ENCODE assay signal across 16 cellular contexts in genomic region chrX:42951747-42952146, GRCh38.
DNase-seq lines count a peak whose midpoint lies in the region; ATAC-seq, FAIRE-seq and TF ChIP-seq lines count a peak whose summit lies in the region.
"Had no signal": no experiment of that assay in that cellular context is flagged by ENCODE, and none has a peak within 500 bp of the region (broad histone marks: within the 10 kb centered on the region; RNA-seq: fewer than 3 reads in every experiment).

No MANE protein-coding gene starts in this region.

- peak; percentile 68 for ATAC-seq in activated T-helper 17 cell treated with anti-CD3 and anti-CD28 coated beads, Interleukin-2, amount 50 U/mL, for 72 hours (replicated peaks)
- peak; percentile 33 to 46 for ATAC-seq in stimulated activated naive B cell treated with anti-CD40 and anti-IgM and Interleukin-4, amounts not matched to agents 10 μg/mL and 1 μg/mL and 100 μg/mL, for 72 hours (replicated peaks)
- ATAC-seq: GM12878, HCT116 had no signal

- no peak for TF ChIP-seq CTCF in breast epithelium (IDR thresholded peaks at IDR 0.05)

- no peaks in the 10 kb centered on the region for H3K36me3 ChIP-seq in CD4-positive, alpha-beta memory T cell (ENCODE audit: insufficient read depth, low read length)
- no peaks in the 10 kb centered on the region for H3K36me3 ChIP-seq in breast epithelium

- no peak for DNase-seq in CD4-positive, alpha-beta memory T cell
- DNase-seq in GM12892 (ENCODE audit: insufficient read length) (no peak), mucosa of gallbladder (ENCODE audit: low spot score) (no peak), breast epithelium (ENCODE audit: low spot score in 2 of 2) (no peak)
- no peak for DNase-seq in stimulated activated naive B cell treated with anti-CD40 and anti-IgM and Interleukin-4, amounts not matched to agents 10 μg/mL and 1 μg/mL and 100 μg/mL, for 72 hours
- no peak for DNase-seq in central memory CD4-positive, alpha-beta T cell
- DNase-seq: COR-L47, GM23248, IMR-90, NCI-H1417 treated with DMSO at 0.1 percent for 48 hours, NCI-H2029, NCI-H510A treated with DMSO at 0.1 percent for 48 hours, SHP77 treated with DMSO at 0.1 percent for 48 hours had no signal

- H3K9me3 ChIP-seq in CD4-positive, alpha-beta memory T cell (ENCODE audit: control insufficient read depth in 1 of 2, low read length in 2 of 2): no peaks in the 10 kb centered on the region
- no peaks in the 10 kb centered on the region for H3K9me3 ChIP-seq in breast epithelium

- H3K36me3 Mint-ChIP-seq in CD4-positive, alpha-beta memory T cell: peaks cover 4% of the 10 kb centered on the region in 2 donors
- no peaks in the 10 kb centered on the region for H3K36me3 Mint-ChIP-seq in activated T-helper 17 cell treated with anti-CD3 and anti-CD28 coated beads, Interleukin-2, amount 50 U/mL, for 72 hours (ENCODE audit: low read depth)
- peaks cover 10 to 19% of the 10 kb centered on the region in 2 donors for H3K36me3 Mint-ChIP-seq in stimulated activated naive B cell treated with anti-CD40 and anti-IgM and Interleukin-4, amounts not matched to agents 10 μg/mL and 1 μg/mL and 100 μg/mL, for 72 hours

- CTCF ChIA-PET in CD4-positive, alpha-beta memory T cell (lab: Charles Lee; ENCODE audit: partially characterized antibody): no interaction called here

- H3K4me3 Mint-ChIP-seq in CD4-positive, alpha-beta memory T cell: peak overlapping the region in 2 of 8 donors; percentile 10 to 60
- H3K4me3 Mint-ChIP-seq in activated T-helper 17 cell treated with anti-CD3 and anti-CD28 coated beads, Interleukin-2, amount 50 U/mL, for 72 hours: peak overlapping the region; percentile 28
- H3K4me3 Mint-ChIP-seq in stimulated activated naive B cell treated with anti-CD40 and anti-IgM and Interleukin-4, amounts not matched to agents 10 μg/mL and 1 μg/mL and 100 μg/mL, for 72 hours: no peak overlapping the region

- H3K9me3 Mint-ChIP-seq in CD4-positive, alpha-beta memory T cell: peaks cover 0 to 7% (median 1%) of the 10 kb centered on the region in 8 donors
- H3K9me3 Mint-ChIP-seq in activated T-helper 17 cell treated with anti-CD3 and anti-CD28 coated beads, Interleukin-2, amount 50 U/mL, for 72 hours: no peaks in the 10 kb centered on the region
- H3K9me3 Mint-ChIP-seq in stimulated activated naive B cell treated with anti-CD40 and anti-IgM and Interleukin-4, amounts not matched to agents 10 μg/mL and 1 μg/mL and 100 μg/mL, for 72 hours: peaks cover 0 to 3% of the 10 kb centered on the region in 2 donors

- no peak overlapping the region for H3K27ac ChIP-seq in CD4-positive, alpha-beta memory T cell (ENCODE audit: low read depth, low read length)
- H3K27ac ChIP-seq in breast epithelium: no peak overlapping the region
- H3K27ac ChIP-seq: GM23248 had no signal

- no peak overlapping the region for H3K4me3 ChIP-seq in CD4-positive, alpha-beta memory T cell (ENCODE audit: low read length in 2 of 2)
- H3K4me3 ChIP-seq in breast epithelium: no peak overlapping the region
- H3K4me3 ChIP-seq: GM12878, GM23248 had no signal

- peaks cover 35 to 70% (median 53%) of the 10 kb centered on the region in 4 donors for H3K4me1 Mint-ChIP-seq in CD4-positive, alpha-beta memory T cell
- H3K4me1 Mint-ChIP-seq in activated T-helper 17 cell treated with anti-CD3 and anti-CD28 coated beads, Interleukin-2, amount 50 U/mL, for 72 hours: peaks cover 14% of the 10 kb centered on the region
- peaks cover 10 to 44% of the 10 kb centered on the region in 2 donors for H3K4me1 Mint-ChIP-seq in stimulated activated naive B cell treated with anti-CD40 and anti-IgM and Interleukin-4, amounts not matched to agents 10 μg/mL and 1 μg/mL and 100 μg/mL, for 72 hours

- intact Hi-C loops in CD4-positive, alpha-beta memory T cell (cut with micrococcal nuclease): no loop called here
- intact Hi-C loops in breast epithelium (cut with DNase I; ENCODE audit: low total_unique reads): no loop called here

- no peaks in the 10 kb centered on the region for H3K27me3 Mint-ChIP-seq in CD4-positive, alpha-beta memory T cell
- H3K27me3 Mint-ChIP-seq in activated T-helper 17 cell treated with anti-CD3 and anti-CD28 coated beads, Interleukin-2, amount 50 U/mL, for 72 hours: no peaks in the 10 kb centered on the region
- H3K27me3 Mint-ChIP-seq in stimulated activated naive B cell treated with anti-CD40 and anti-IgM and Interleukin-4, amounts not matched to agents 10 μg/mL and 1 μg/mL and 100 μg/mL, for 72 hours: no peaks in the 10 kb centered on the region

- H3K27me3 ChIP-seq in CD4-positive, alpha-beta memory T cell (ENCODE audit: insufficient read depth, low read length): no peaks in the 10 kb centered on the region
- peaks cover 0 to 14% of the 10 kb centered on the region in 2 donors for H3K27me3 ChIP-seq in breast epithelium

- peak; percentile 24 for FAIRE-seq in GM12892 (lab: Jason Lieb, UNC)
- FAIRE-seq: GM12878 had no signal

- H3K27ac Mint-ChIP-seq in CD4-positive, alpha-beta memory T cell: peak overlapping the region in 5 of 7 donors; percentile 12 to 80 (median 63)
- H3K27ac Mint-ChIP-seq in activated T-helper 17 cell treated with anti-CD3 and anti-CD28 coated beads, Interleukin-2, amount 50 U/mL, for 72 hours: peak overlapping the region; percentile 52
- H3K27ac Mint-ChIP-seq in stimulated activated naive B cell treated with anti-CD40 and anti-IgM and Interleukin-4, amounts not matched to agents 10 μg/mL and 1 μg/mL and 100 μg/mL, for 72 hours: peak overlapping the region; percentile 37

- TF ChIP-seq POLR2A in GM12892 (IDR thresholded peaks at IDR 0.05; ENCODE audit: low read depth, low read length) (no peak), breast epithelium (IDR thresholded peaks at IDR 0.05) (no peak)

- H3K4me1 ChIP-seq in CD4-positive, alpha-beta memory T cell (ENCODE audit: insufficient read depth, low read length): peaks cover 69% of the 10 kb centered on the region
- no peaks in the 10 kb centered on the region for H3K4me1 ChIP-seq in breast epithelium

- POLR2A ChIA-PET in CD4-positive, alpha-beta memory T cell (lab: Charles Lee; ENCODE audit: partially characterized antibody): interaction anchor here (1.5 kb wide), 1 partner anchor 14 kb away, joined by 5 read pairs; no protein-coding TSS in a partner anchor
